In the genomic region with DNA sequence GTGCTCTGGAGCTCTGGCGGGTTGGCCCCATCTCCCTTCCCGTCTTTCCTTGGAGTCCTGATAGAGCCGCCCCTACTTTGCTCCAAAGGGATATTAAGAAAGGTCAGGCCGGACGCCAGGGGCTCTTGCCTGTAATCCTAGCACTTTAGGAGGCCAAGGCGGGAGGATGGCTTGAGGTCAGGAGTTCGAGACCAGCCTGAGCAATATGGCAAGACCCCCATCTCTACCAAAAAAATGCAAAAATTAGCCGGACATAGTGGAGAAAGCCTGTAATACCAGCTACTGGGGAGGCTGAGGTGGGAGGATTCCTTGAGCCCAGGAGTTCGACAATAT, we compare ENCODE assay signal across 1 cellular context.
A peak's percentile ranks its signal among the peaks of the same experiment; 100 is the strongest.
TF ChIP-seq lines count a peak whose summit lies in the region.

No MANE protein-coding gene starts in this region.

TF ChIP-seq in HepG2, 621 proteins besides CTCF, POLR2A, EP300 and RAD21:
- TF ChIP-seq TFDP1 (CRISPR knock-in tag; IDR thresholded peaks at IDR 0.05; ENCODE audit: borderline replicate concordance) (no peak), ZMYM3 (CRISPR knock-in tag; IDR thresholded peaks at IDR 0.05) (peak; percentile 55; the same call in 1 of the 2 replicates), FOXC1 (CRISPR knock-in tag; IDR thresholded peaks at IDR 0.05; ENCODE audit: borderline replicate concordance) (peak; percentile 2; the same call in 1 of the 2 replicates), TSC22D2 (CRISPR knock-in tag; IDR thresholded peaks at IDR 0.05; ENCODE audit: borderline replicate concordance) (no peak), TGIF2 (CRISPR knock-in tag; IDR thresholded peaks at IDR 0.05) (no peak), ZNF644 (CRISPR knock-in tag; IDR thresholded peaks at IDR 0.05; ENCODE audit: low read depth) (no peak), PAWR (CRISPR knock-in tag; IDR thresholded peaks at IDR 0.05; ENCODE audit: borderline replicate concordance) (0 out of 2 replicates have a peak, but pooled peaks have one; percentile 12), HNF1B (CRISPR knock-in tag; IDR thresholded peaks at IDR 0.05) (peak; percentile 59; the same call in 1 of the 2 replicates), GMEB1 (CRISPR knock-in tag; IDR thresholded peaks at IDR 0.05; ENCODE audit: borderline replicate concordance) (no peak; the same call in none of the 2 replicates), ZSCAN21 (CRISPR knock-in tag; IDR thresholded peaks at IDR 0.05; ENCODE audit: borderline replicate concordance) (no peak), HOXA5 (CRISPR knock-in tag; IDR thresholded peaks at IDR 0.05) (no peak), ZIK1 (CRISPR knock-in tag; IDR thresholded peaks at IDR 0.05; ENCODE audit: borderline replicate concordance, low read depth) (peak; percentile 9; the same call in 1 of the 2 replicates), ZNF564 (CRISPR knock-in tag; IDR thresholded peaks at IDR 0.05) (no peak), BATF2 (CRISPR knock-in tag; IDR thresholded peaks at IDR 0.05) (no peak), SP2 (CRISPR knock-in tag; IDR thresholded peaks at IDR 0.05) (0 out of 2 replicates have a peak, but pooled peaks have one; percentile 22)
- TF ChIP-seq, protein P1, sequence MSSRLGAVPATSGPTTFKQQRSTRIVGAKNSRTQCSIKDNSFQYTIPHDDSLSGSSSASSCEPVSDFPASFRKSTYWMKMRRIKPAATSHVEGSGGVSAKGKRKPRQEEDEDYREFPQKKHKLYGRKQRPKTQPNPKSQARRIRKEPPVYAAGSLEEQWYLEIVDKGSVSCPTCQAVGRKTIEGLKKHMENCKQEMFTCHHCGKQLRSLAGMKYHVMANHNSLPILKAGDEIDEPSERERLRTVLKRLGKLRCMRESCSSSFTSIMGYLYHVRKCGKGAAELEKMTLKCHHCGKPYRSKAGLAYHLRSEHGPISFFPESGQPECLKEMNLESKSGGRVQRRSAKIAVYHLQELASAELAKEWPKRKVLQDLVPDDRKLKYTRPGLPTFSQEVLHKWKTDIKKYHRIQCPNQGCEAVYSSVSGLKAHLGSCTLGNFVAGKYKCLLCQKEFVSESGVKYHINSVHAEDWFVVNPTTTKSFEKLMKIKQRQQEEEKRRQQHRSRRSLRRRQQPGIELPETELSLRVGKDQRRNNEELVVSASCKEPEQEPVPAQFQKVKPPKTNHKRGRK (CRISPR knock-in tag; IDR thresholded peaks at IDR 0.05), result no peak
- TF ChIP-seq, protein P2, sequence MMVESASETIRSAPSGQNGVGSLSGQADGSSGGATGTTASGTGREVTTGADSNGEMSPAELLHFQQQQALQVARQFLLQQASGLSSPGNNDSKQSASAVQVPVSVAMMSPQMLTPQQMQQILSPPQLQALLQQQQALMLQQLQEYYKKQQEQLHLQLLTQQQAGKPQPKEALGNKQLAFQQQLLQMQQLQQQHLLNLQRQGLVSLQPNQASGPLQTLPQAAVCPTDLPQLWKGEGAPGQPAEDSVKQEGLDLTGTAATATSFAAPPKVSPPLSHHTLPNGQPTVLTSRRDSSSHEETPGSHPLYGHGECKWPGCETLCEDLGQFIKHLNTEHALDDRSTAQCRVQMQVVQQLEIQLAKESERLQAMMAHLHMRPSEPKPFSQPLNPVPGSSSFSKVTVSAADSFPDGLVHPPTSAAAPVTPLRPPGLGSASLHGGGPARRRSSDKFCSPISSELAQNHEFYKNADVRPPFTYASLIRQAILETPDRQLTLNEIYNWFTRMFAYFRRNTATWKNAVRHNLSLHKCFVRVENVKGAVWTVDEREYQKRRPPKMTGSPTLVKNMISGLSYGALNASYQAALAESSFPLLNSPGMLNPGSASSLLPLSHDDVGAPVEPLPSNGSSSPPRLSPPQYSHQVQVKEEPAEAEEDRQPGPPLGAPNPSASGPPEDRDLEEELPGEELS (CRISPR knock-in tag; IDR thresholded peaks at IDR 0.05), result no peak
- TF ChIP-seq, protein P3, sequence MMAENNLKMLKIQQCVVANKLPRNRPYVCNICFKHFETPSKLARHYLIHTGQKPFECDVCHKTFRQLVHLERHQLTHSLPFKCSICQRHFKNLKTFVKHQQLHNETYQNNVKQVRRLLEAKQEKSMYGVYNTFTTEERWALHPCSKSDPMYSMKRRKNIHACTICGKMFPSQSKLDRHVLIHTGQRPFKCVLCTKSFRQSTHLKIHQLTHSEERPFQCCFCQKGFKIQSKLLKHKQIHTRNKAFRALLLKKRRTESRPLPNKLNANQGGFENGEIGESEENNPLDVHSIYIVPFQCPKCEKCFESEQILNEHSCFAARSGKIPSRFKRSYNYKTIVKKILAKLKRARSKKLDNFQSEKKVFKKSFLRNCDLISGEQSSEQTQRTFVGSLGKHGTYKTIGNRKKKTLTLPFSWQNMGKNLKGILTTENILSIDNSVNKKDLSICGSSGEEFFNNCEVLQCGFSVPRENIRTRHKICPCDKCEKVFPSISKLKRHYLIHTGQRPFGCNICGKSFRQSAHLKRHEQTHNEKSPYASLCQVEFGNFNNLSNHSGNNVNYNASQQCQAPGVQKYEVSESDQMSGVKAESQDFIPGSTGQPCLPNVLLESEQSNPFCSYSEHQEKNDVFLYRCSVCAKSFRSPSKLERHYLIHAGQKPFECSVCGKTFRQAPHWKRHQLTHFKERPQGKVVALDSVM (CRISPR knock-in tag; IDR thresholded peaks at IDR 0.05), result peak; percentile 56; the same call in 1 of the 2 replicates
- TF ChIP-seq, protein P4, sequence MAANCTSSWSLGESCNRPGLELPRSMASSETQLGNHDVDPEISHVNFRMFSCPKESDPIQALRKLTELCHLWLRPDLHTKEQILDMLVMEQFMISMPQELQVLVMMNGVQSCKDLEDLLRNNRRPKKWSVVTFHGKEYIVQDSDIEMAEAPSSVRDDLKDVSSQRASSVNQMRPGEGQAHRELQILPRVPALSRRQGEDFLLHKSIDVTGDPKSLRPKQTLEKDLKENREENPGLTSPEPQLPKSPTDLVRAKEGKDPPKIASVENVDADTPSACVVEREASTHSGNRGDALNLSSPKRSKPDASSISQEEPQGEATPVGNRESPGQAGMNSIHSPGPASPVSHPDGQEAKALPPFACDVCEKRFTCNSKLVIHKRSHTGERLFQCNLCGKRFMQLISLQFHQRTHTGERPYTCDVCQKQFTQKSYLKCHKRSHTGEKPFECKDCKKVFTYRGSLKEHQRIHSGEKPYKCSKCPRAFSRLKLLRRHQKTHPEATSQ (CRISPR knock-in tag; IDR thresholded peaks at IDR 0.05; ENCODE audit: borderline replicate concordance), result 0 out of 2 replicates have a peak, but pooled peaks have one; percentile 4
- TF ChIP-seq, protein P5, sequence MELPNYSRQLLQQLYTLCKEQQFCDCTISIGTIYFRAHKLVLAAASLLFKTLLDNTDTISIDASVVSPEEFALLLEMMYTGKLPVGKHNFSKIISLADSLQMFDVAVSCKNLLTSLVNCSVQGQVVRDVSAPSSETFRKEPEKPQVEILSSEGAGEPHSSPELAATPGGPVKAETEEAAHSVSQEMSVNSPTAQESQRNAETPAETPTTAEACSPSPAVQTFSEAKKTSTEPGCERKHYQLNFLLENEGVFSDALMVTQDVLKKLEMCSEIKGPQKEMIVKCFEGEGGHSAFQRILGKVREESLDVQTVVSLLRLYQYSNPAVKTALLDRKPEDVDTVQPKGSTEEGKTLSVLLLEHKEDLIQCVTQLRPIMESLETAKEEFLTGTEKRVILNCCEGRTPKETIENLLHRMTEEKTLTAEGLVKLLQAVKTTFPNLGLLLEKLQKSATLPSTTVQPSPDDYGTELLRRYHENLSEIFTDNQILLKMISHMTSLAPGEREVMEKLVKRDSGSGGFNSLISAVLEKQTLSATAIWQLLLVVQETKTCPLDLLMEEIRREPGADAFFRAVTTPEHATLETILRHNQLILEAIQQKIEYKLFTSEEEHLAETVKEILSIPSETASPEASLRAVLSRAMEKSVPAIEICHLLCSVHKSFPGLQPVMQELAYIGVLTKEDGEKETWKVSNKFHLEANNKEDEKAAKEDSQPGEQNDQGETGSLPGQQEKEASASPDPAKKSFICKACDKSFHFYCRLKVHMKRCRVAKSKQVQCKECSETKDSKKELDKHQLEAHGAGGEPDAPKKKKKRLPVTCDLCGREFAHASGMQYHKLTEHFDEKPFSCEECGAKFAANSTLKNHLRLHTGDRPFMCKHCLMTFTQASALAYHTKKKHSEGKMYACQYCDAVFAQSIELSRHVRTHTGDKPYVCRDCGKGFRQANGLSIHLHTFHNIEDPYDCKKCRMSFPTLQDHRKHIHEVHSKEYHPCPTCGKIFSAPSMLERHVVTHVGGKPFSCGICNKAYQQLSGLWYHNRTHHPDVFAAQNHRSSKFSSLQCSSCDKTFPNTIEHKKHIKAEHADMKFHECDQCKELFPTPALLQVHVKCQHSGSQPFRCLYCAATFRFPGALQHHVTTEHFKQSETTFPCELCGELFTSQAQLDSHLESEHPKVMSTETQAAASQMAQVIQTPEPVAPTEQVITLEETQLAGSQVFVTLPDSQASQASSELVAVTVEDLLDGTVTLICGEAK (IDR thresholded peaks at IDR 0.05), result no peak
- TF ChIP-seq, protein P5 (CRISPR knock-in tag; IDR thresholded peaks at IDR 0.05), result no peak
- TF ChIP-seq, protein P6, sequence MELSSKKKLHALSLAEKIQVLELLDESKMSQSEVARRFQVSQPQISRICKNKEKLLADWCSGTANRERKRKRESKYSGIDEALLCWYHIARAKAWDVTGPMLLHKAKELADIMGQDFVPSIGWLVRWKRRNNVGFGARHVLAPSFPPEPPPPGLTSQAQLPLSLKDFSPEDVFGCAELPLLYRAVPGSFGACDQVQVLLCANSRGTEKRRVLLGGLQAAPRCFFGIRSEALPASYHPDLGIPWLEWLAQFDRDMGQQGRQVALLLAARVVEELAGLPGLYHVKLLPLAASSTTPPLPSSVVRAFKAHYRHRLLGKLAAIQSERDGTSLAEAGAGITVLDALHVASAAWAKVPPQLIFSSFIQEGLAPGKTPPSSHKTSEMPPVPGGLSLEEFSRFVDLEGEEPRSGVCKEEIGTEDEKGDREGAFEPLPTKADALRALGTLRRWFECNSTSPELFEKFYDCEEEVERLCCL (CRISPR knock-in tag; IDR thresholded peaks at IDR 0.05; ENCODE audit: borderline replicate concordance), result no peak
